1 cellular context compared by ENCODE assay signal in genomic region chr10:70146489-70147488, GRCh38.
TF ChIP-seq lines count a peak whose summit lies in the region.

TSS of gene TYSND1 (minus strand) at chr10:70146700. CDS start at chr10:70146586, 114 bp downstream.

TF ChIP-seq in HepG2, 621 proteins besides CTCF, POLR2A, EP300 and RAD21 (continued from another document and continues in another):
- TF ChIP-seq ZNF770 (CRISPR knock-in tag; IDR thresholded peaks at IDR 0.05) (no peak; the same call in 1 of the 2 replicates), ZNF773 (CRISPR knock-in tag; IDR thresholded peaks at IDR 0.05; ENCODE audit: borderline replicate concordance) (no peak; the same call in 1 of the 2 replicates), PITX1 (CRISPR knock-in tag; IDR thresholded peaks at IDR 0.05) (peak; percentile 59; the same call in 1 of the 2 replicates), ZSCAN29 (CRISPR knock-in tag; conservative IDR thresholded peaks at IDR 0.05) (no peak; the same call in 1 of the 2 replicates), ZNF205 (CRISPR knock-in tag; IDR thresholded peaks at IDR 0.05) (no peak), ZNF280B (CRISPR knock-in tag; IDR thresholded peaks at IDR 0.05; ENCODE audit: borderline replicate concordance) (peak; percentile 80; the same call in 1 of the 2 replicates), ZNF749 (CRISPR knock-in tag; IDR thresholded peaks at IDR 0.05; ENCODE audit: borderline replicate concordance) (no peak), REL (CRISPR knock-in tag; conservative IDR thresholded peaks at IDR 0.05) (no peak), SP140L (CRISPR knock-in tag; IDR thresholded peaks at IDR 0.05; ENCODE audit: borderline replicate concordance) (no peak), ZNF609 (CRISPR knock-in tag; IDR thresholded peaks at IDR 0.05; ENCODE audit: borderline replicate concordance) (0 out of 2 replicates have a peak, but pooled peaks have one; percentile 43), LCORL (IDR thresholded peaks at IDR 0.05) (no peak), LCORL (CRISPR knock-in tag; IDR thresholded peaks at IDR 0.05) (peak; percentile 68), GPBP1L1 (CRISPR knock-in tag; IDR thresholded peaks at IDR 0.05) (no peak), ZBTB46 (CRISPR knock-in tag; IDR thresholded peaks at IDR 0.05; ENCODE audit: borderline replicate concordance) (peak; percentile 86; the same call in 1 of the 2 replicates), SRY (CRISPR knock-in tag; IDR thresholded peaks at IDR 0.05) (no peak; the same call in 1 of the 2 replicates), ZFYVE20 (CRISPR knock-in tag; IDR thresholded peaks at IDR 0.05; ENCODE audit: borderline replicate concordance, low read depth) (no peak), ZBED4 (CRISPR knock-in tag; IDR thresholded peaks at IDR 0.05; ENCODE audit: borderline replicate concordance) (no peak), TMF1 (CRISPR knock-in tag; IDR thresholded peaks at IDR 0.05; ENCODE audit: low read depth) (no peak), ZNF816 (CRISPR knock-in tag; IDR thresholded peaks at IDR 0.05; ENCODE audit: borderline replicate concordance) (peak; percentile 74; the same call in 1 of the 2 replicates), ZNF567 (CRISPR knock-in tag; IDR thresholded peaks at IDR 0.05; ENCODE audit: borderline replicate concordance) (no peak), FOXK2 (IDR thresholded peaks at IDR 0.05) (no peak), TBX2 (CRISPR knock-in tag; IDR thresholded peaks at IDR 0.05; ENCODE audit: borderline replicate concordance) (no peak), HMGA1 (CRISPR knock-in tag; conservative IDR thresholded peaks at IDR 0.05) (no peak), RORA (CRISPR knock-in tag; IDR thresholded peaks at IDR 0.05) (no peak), MXD4 (CRISPR knock-in tag; IDR thresholded peaks at IDR 0.05) (peak; percentile 42; the same call in 1 of the 2 replicates), ZFY (CRISPR knock-in tag; IDR thresholded peaks at IDR 0.05) (peak; percentile 81), ZNF572 (CRISPR knock-in tag; IDR thresholded peaks at IDR 0.05) (no peak), RNF2 (conservative IDR thresholded peaks at IDR 0.05; ENCODE audit: low read depth) (no peak), ZNF619 (CRISPR knock-in tag; IDR thresholded peaks at IDR 0.05) (no peak), HOXA7 (CRISPR knock-in tag; IDR thresholded peaks at IDR 0.05) (no peak), EEA1 (CRISPR knock-in tag; IDR thresholded peaks at IDR 0.05; ENCODE audit: borderline replicate concordance) (no peak), PHF21A (CRISPR knock-in tag; IDR thresholded peaks at IDR 0.05) (peak; percentile 93), ZNF879 (CRISPR knock-in tag; IDR thresholded peaks at IDR 0.05) (no peak), SAFB2 (CRISPR knock-in tag; IDR thresholded peaks at IDR 0.05; ENCODE audit: borderline replicate concordance, low read depth) (no peak; the same call in 1 of the 2 replicates), ZMAT5 (CRISPR knock-in tag; IDR thresholded peaks at IDR 0.05; ENCODE audit: borderline replicate concordance, low read depth) (no peak), ZNF878 (CRISPR knock-in tag; IDR thresholded peaks at IDR 0.05) (no peak), ASH2L (IDR thresholded peaks at IDR 0.05; ENCODE audit: insufficient read length, low read depth, low read length) (peak; percentile 27), ZZZ3 (CRISPR knock-in tag; IDR thresholded peaks at IDR 0.05; ENCODE audit: borderline replicate concordance) (0 out of 2 replicates have a peak, but pooled peaks have one; percentile 34), TOPORS (CRISPR knock-in tag; IDR thresholded peaks at IDR 0.05) (peak; percentile 13; the same call in 1 of the 2 replicates), ZSCAN12 (CRISPR knock-in tag; IDR thresholded peaks at IDR 0.05) (0 out of 2 replicates have a peak, but pooled peaks have one; percentile 13), ISL2 (CRISPR knock-in tag; IDR thresholded peaks at IDR 0.05) (peak; percentile 55; the same call in 1 of the 2 replicates), ZNF160 (CRISPR knock-in tag; IDR thresholded peaks at IDR 0.05) (0 out of 2 replicates have a peak, but pooled peaks have one; percentile 48), ZNF260 (CRISPR knock-in tag; IDR thresholded peaks at IDR 0.05; ENCODE audit: borderline replicate concordance, low read depth) (no peak), E2F5 (CRISPR knock-in tag; conservative IDR thresholded peaks at IDR 0.05) (no peak), NR2F6 (IDR thresholded peaks at IDR 0.05) (0 out of 2 replicates have a peak, but pooled peaks have one; percentile 19), NR2F6 (CRISPR knock-in tag; IDR thresholded peaks at IDR 0.05) (peak; percentile 42; the same call in 1 of the 2 replicates), ZBTB44 (CRISPR knock-in tag; IDR thresholded peaks at IDR 0.05) (no peak), ZNF660 (CRISPR knock-in tag; IDR thresholded peaks at IDR 0.05; ENCODE audit: borderline replicate concordance, low read depth) (no peak), MXI1 (IDR thresholded peaks at IDR 0.05; ENCODE audit: borderline replicate concordance, low read depth, low read length) (peak; percentile 77; the same call in 1 of the 3 replicates)
